ENCODE assay signal across 17 cellular contexts in genomic region chr15:34794590-34795206, GRCh38. TPM values are rescaled to one million over a fixed set of nuclear protein-coding genes. Genes with fewer than 3 reads are reported as not detected.
A peak's percentile ranks its signal among the peaks of the same experiment; 100 is the strongest.
DNase-seq lines count a peak whose midpoint lies in the region; ATAC-seq and TF ChIP-seq lines count a peak whose summit lies in the region.
"Had no signal": no experiment of that assay in that cellular context is flagged by ENCODE, and none has a peak within 500 bp of the region (broad histone marks: within the 10 kb centered on the region; RNA-seq: fewer than 3 reads in every experiment).

No MANE protein-coding gene starts in this region.

- intact Hi-C loops in Right ventricle myocardium superior (cut with DNase I) (loop anchor here (5.0 kb wide), 1 partner anchor 82 kb away; no protein-coding TSS in a partner anchor), cardiac septum (cut with DNase I) (loop anchor here (10.0 kb wide), 1 partner anchor 60 kb away; no protein-coding TSS in a partner anchor), left colon (cut with DNase I, micrococcal nuclease) (no loop called here)

- peaks cover 100% of the 10 kb centered on the region for H3K27me3 ChIP-seq in foreskin keratinocyte

- peaks cover 15% of the 10 kb centered on the region for H3K36me3 Mint-ChIP-seq in nephron progenitor cell (ENCODE audit: low read depth)
- no peaks in the 10 kb centered on the region for H3K36me3 Mint-ChIP-seq in type B pancreatic cell
- H3K36me3 Mint-ChIP-seq in endothelial cell (ENCODE audit: low read depth, unreplicated experiment), result peaks cover 4% of the 10 kb centered on the region

- peak overlapping the region; percentile 64 for H3K4me3 Mint-ChIP-seq in nephron progenitor cell
- H3K4me3 Mint-ChIP-seq in type B pancreatic cell, result peak overlapping the region; percentile 59
- H3K4me3 Mint-ChIP-seq in endothelial cell (ENCODE audit: unreplicated experiment), result no peak overlapping the region

- ATAC-seq in Right ventricle myocardium superior (ENCODE audit: poor library complexity) (peak; percentile 1), foreskin keratinocyte (peak; percentile 5), left colon (no peak), GM18858 (IDR thresholded peaks at IDR 0.05; ENCODE audit: unreplicated experiment) (no peak)

- H3K27ac Mint-ChIP-seq in nephron progenitor cell (no peak overlapping the region), type B pancreatic cell (no peak overlapping the region), endothelial cell (ENCODE audit: unreplicated experiment) (no peak overlapping the region)

- H3K4me1 Mint-ChIP-seq in nephron progenitor cell (peaks cover 38% of the 10 kb centered on the region), type B pancreatic cell (ENCODE audit: unreplicated experiment) (peaks cover 5% of the 10 kb centered on the region), endothelial cell (ENCODE audit: unreplicated experiment) (no peaks in the 10 kb centered on the region)

- H3K27me3 Mint-ChIP-seq in nephron progenitor cell (ENCODE audit: low read depth, poor library complexity) (peaks cover 22% of the 10 kb centered on the region), type B pancreatic cell (peaks cover 76% of the 10 kb centered on the region), endothelial cell (ENCODE audit: unreplicated experiment) (peaks cover 5% of the 10 kb centered on the region)

- H3K9me3 Mint-ChIP-seq in nephron progenitor cell, result no peaks in the 10 kb centered on the region
- no peaks in the 10 kb centered on the region for H3K9me3 Mint-ChIP-seq in type B pancreatic cell
- no peaks in the 10 kb centered on the region for H3K9me3 Mint-ChIP-seq in endothelial cell (ENCODE audit: unreplicated experiment)

- TF ChIP-seq CTCF in foreskin keratinocyte (conservative IDR thresholded peaks at IDR 0.05) (no peak), nephron progenitor cell (IDR thresholded peaks at IDR 0.05) (no peak), type B pancreatic cell (conservative IDR thresholded peaks at IDR 0.05) (no peak), endothelial cell (IDR thresholded peaks at IDR 0.05; ENCODE audit: unreplicated experiment) (no peak)

- no peaks in the 10 kb centered on the region for H3K4me1 ChIP-seq in foreskin keratinocyte
- H3K4me1 ChIP-seq: HAP-1, prostate gland, transverse colon had no signal

- DNase-seq in Right ventricle myocardium superior (no peak), cardiac septum (ENCODE audit: low spot score) (no peak), foreskin keratinocyte (no peak), nephron progenitor cell (peak; percentile 9), type B pancreatic cell (ENCODE audit: extremely low spot score, unreplicated experiment) (no peak), left colon (no peak), endothelial cell (ENCODE audit: low spot score) (no peak)
- DNase-seq: activated effector memory CD4-positive, alpha-beta T cell treated with anti-CD3 and anti-CD28 coated beads, Interleukin-2, amount 50 U/mL, for 16 hours; COR-L47; NCI-H1930; NK-92 treated with Interleukin-12 subunit alpha and Interleukin-12 subunit beta, amount 100 ng/mL, for 24 hours; transverse colon had no signal

- no peak overlapping the region for H3K27ac ChIP-seq in foreskin keratinocyte
- H3K27ac ChIP-seq: left lung, prostate gland, transverse colon had no signal

RNA-seq across cellular contexts. Expression of gene ACTC1, which starts 0.7 kb away (rescaled TPM):
- total RNA-seq in Right ventricle myocardium superior (12,822 TPM), cardiac septum (11,631 TPM), foreskin keratinocyte (not detected in 2 replicates), type B pancreatic cell (ENCODE audit: low replicate concordance) (0.52 and 19.7 TPM in 2 replicates), left colon (under 1 TPM; 0.12 to 0.92 TPM), endothelial cell (ENCODE audit: unreplicated experiment) (4.2 TPM)
- not detected in 2 replicates for polyA plus RNA-seq in foreskin keratinocyte

RNA-seq across cellular contexts. Expression of gene GJD2, which starts 39.9 kb away (rescaled TPM):
- total RNA-seq in Right ventricle myocardium superior (not detected), cardiac septum (0.11 TPM), foreskin keratinocyte (not detected in 2 replicates), type B pancreatic cell (ENCODE audit: low replicate concordance) (0.50 and 0.89 TPM in 2 replicates), left colon (not detected), endothelial cell (ENCODE audit: unreplicated experiment) (0.54 TPM)
- polyA plus RNA-seq in foreskin keratinocyte, result not detected in 2 replicates
- total RNA-seq: A172, left lung, prostate gland, transverse colon had no signal

Comparison
In these comparisons a context has a peak if more than half of its experiments do, and no peak if none do; other contexts are left out.
1. ATAC-seq: peak in Right ventricle myocardium superior (single experiment) and foreskin keratinocyte (single experiment); none in left colon (single experiment) and GM18858 (single experiment).
2. RNA of gene ACTC1, which starts 0.7 kb away (total RNA-seq): 12,822 TPM in Right ventricle myocardium superior (single experiment) and 11,631 TPM in cardiac septum (single experiment); 0.52 to 19.7 TPM in type B pancreatic cell, 4.2 TPM in endothelial cell (single experiment), 0.12 to 0.92 TPM in left colon and not detected in foreskin keratinocyte; every median in the first group is over 100 times any median in the second.
3. intact Hi-C loops: an anchor here in Right ventricle myocardium superior (5.0 kb wide) and cardiac septum (10.0 kb wide); none called in left colon.